ENCODE assay signal across 8 cellular contexts in genomic region chr7:98133621-98134266, GRCh38. TPM values are rescaled to one million over a fixed set of nuclear protein-coding genes. Genes with fewer than 3 reads are reported as not detected.
DNase-seq lines count a peak whose midpoint lies in the region; ATAC-seq and TF ChIP-seq lines count a peak whose summit lies in the region.

No MANE protein-coding gene starts in this region.

- H3K27me3 ChIP-seq in neutrophil: no peaks in the 10 kb centered on the region

- DNase-seq in ureter (ENCODE audit: low spot score): no peak
- no peak for DNase-seq in activated CD4-positive, alpha-beta T cell treated with anti-CD3 and anti-CD28 coated beads, Interleukin-2, amount 50 U/mL, for 4 hours
- no peak for DNase-seq in NCI-H510A (lab: John Stamatoyannopoulos, UW)
- DNase-seq in GM10266 (ENCODE audit: extremely low spot score): no peak

- peaks cover 98 to 99% of the 10 kb centered on the region in 2 experiments for H3K4me1 ChIP-seq in neutrophil (ENCODE audit: control insufficient read depth in 1 of 2, insufficient read depth in 1 of 2, low read depth in 1 of 2, low read length in 1 of 2)

- peak overlapping the region; percentile 93 for H3K27ac ChIP-seq in neutrophil

- no peaks in the 10 kb centered on the region for H3K27me3 Mint-ChIP-seq in activated naive CD8-positive, alpha-beta T cell

- no peaks in the 10 kb centered on the region for H3K9me3 Mint-ChIP-seq in activated naive CD8-positive, alpha-beta T cell (ENCODE audit: low read depth)

- no peaks in the 10 kb centered on the region for H3K36me3 Mint-ChIP-seq in activated naive CD8-positive, alpha-beta T cell

- H3K36me3 ChIP-seq in neutrophil: peaks cover 5% of the 10 kb centered on the region

- no peak for TF ChIP-seq CTCF in neutrophil (IDR thresholded peaks at IDR 0.05)
- TF ChIP-seq CTCF in GM10266 (IDR thresholded peaks at IDR 0.05; ENCODE audit: control insufficient read depth, insufficient read depth, low read depth, missing control alignments): no peak

- peak overlapping the region; percentile 51 to 54 for H3K4me3 ChIP-seq in neutrophil (ENCODE audit: low read depth in 1 of 2, low read length in 1 of 2)

- H3K4me1 Mint-ChIP-seq in activated naive CD8-positive, alpha-beta T cell (ENCODE audit: low read depth): peaks cover 53% of the 10 kb centered on the region

- ATAC-seq in GM19025 (IDR thresholded peaks at IDR 0.05; ENCODE audit: low read depth, unreplicated experiment) (peak; percentile 5), HG03108 (IDR thresholded peaks at IDR 0.05; ENCODE audit: unreplicated experiment) (peak; percentile 2)

- H3K9me3 ChIP-seq in neutrophil: no peaks in the 10 kb centered on the region

- no peak overlapping the region for H3K27ac Mint-ChIP-seq in activated naive CD8-positive, alpha-beta T cell

- peak overlapping the region; percentile 8 for H3K4me3 Mint-ChIP-seq in activated naive CD8-positive, alpha-beta T cell

RNA-seq across cellular contexts. Expression of gene LMTK2, which starts 27.1 kb away (rescaled TPM):
- total RNA-seq in ureter: 34.1 TPM
